Comparison of ENCODE assay signal across 17 cellular contexts in genomic region chr14:72629534-72629933, GRCh38.
"Had no signal": no experiment of that assay in that cellular context is flagged by ENCODE, and none has a peak within 500 bp of the region (broad histone marks: within the 10 kb centered on the region; RNA-seq: fewer than 3 reads in every experiment).

No MANE protein-coding gene starts in this region.

- H3K36me3 ChIP-seq: neutrophil, ovary, stomach had no signal

- H2AFZ ChIP-seq: hepatocyte had no signal

- H3K27me3 ChIP-seq: hepatocyte, neutrophil, ovary, stomach had no signal

- DNase-seq: dermis blood vessel endothelial cell; effector CD4-positive, alpha-beta T cell; erythroblast; foreskin melanocyte; left colon; mesendoderm; ovary; right cardiac atrium; small intestine; stimulated activated CD4-positive, alpha-beta T cell treated with anti-CD3 and anti-CD28 coated beads, Interleukin-12 subunit alpha, Interleukin-12 subunit beta, amount 100 ng/mL, for 4 hours; stimulated activated naive CD4-positive, alpha-beta T cell; stomach; substantia nigra; trophoblast cell had no signal

- ATAC-seq: left colon; naive thymus-derived CD4-positive, alpha-beta T cell; right cardiac atrium had no signal

- H3K4me3 ChIP-seq: hepatocyte, ovary, stomach had no signal

- H3K4me2 ChIP-seq: hepatocyte had no signal

- H3K4me1 ChIP-seq: stomach had no signal

- H3K27ac ChIP-seq: hepatocyte, neutrophil, ovary, stomach had no signal

- H3K9me3 ChIP-seq: neutrophil, ovary had no signal
